In genomic region chr1:152034654-152035405, GRCh38 we compare ENCODE assay signal across 8 cellular contexts. TPM values are rescaled to one million over a fixed set of nuclear protein-coding genes. Genes with fewer than 3 reads are reported as not detected.
DNase-seq lines count a peak whose midpoint lies in the region; ATAC-seq and TF ChIP-seq lines count a peak whose summit lies in the region.

No MANE protein-coding gene starts in this region.

- POLR2A ChIA-PET in PC-3 (lab: Charles Lee; ENCODE audit: unreplicated experiment), result interaction anchor here (0.7 kb wide), 1 partner anchor 13 kb away, joined by 3 read pairs; no protein-coding TSS in a partner anchor

- H3K9me3 ChIP-seq in PC-3 (ENCODE audit: low read length), result no peaks in the 10 kb centered on the region

- peak overlapping the region; percentile 97 for H3K9ac ChIP-seq in PC-3 (ENCODE audit: low read length)

- H3K27ac ChIP-seq in PC-3 (ENCODE audit: low read length), result peak overlapping the region; percentile 90

- peak; percentile 59 for ATAC-seq in HG03280 (IDR thresholded peaks at IDR 0.05; ENCODE audit: unreplicated experiment)
- peak; percentile 69 for ATAC-seq in PC-3
- peak; percentile 39 for ATAC-seq in omental fat pad (ENCODE audit: low FRiP score)

- no TSS peak for BruUV-seq in PC-3 (replicated peaks; lab: Mats Ljungman, UMichigan)

- DNase-seq in NCI-H2227 (lab: John Stamatoyannopoulos, UW; ENCODE audit: unreplicated experiment) (peak; percentile 4), NCI-H2227 treated with DMSO at 0.1 percent for 48 hours (lab: John Stamatoyannopoulos, UW) (no peak), PC-3 (peak; percentile 90), fibroblast of mammary gland (ENCODE audit: low read depth) (peak; percentile 81), omental fat pad (ENCODE audit: low spot score) (no peak), ureter (ENCODE audit: low spot score) (peak; percentile 77)
- DNase-seq in activated T-cell treated with anti-CD3 and anti-CD28 coated beads, Interleukin-2, amount 50 U/mL, for 1 hour, result peak; percentile 69

- peaks cover 6% of the 10 kb centered on the region for H3F3A ChIP-seq in PC-3 (ENCODE audit: low read length, unreplicated experiment)

- H3K4me3 ChIP-seq in PC-3 (ENCODE audit: low read length) (peak overlapping the region; percentile 77), fibroblast of mammary gland (ENCODE audit: control insufficient read depth, low read depth, low read length) (peak overlapping the region; percentile 97)

- CTCF ChIA-PET in PC-3 (lab: Charles Lee), result interaction anchor here (0.9 to 1.7 kb wide), 3 partner anchors 13 to 33 kb away, joined by 3 to 6 read pairs (median 5); no protein-coding TSS in a partner anchor

- peaks cover 43% of the 10 kb centered on the region for H3K79me2 ChIP-seq in PC-3 (ENCODE audit: low read length)

- H3K4me2 ChIP-seq in PC-3 (ENCODE audit: low read length), result peak overlapping the region; percentile 91

- no peaks in the 10 kb centered on the region for H3K9me2 ChIP-seq in PC-3 (replicated peaks; ENCODE audit: low read length)

- intact Hi-C loops in PC-3 (cut with micrococcal nuclease), result loop anchor here (2.0 kb wide), 1 partner anchor 66 kb away; no protein-coding TSS in a partner anchor

- peaks cover 34% of the 10 kb centered on the region for H3K36me3 ChIP-seq in PC-3 (ENCODE audit: low read depth, low read length)

- no peak overlapping the region for H2AFZ ChIP-seq in PC-3 (ENCODE audit: low read length)

- peaks cover 24% of the 10 kb centered on the region for H4K20me1 ChIP-seq in PC-3 (ENCODE audit: low read length)

- peaks cover 33% of the 10 kb centered on the region for H3K4me1 ChIP-seq in PC-3 (ENCODE audit: insufficient read depth, low read length)

- H3K27me3 ChIP-seq in PC-3 (ENCODE audit: low read length), result no peaks in the 10 kb centered on the region

- TF ChIP-seq CTCF in PC-3 (conservative IDR thresholded peaks at IDR 0.05; ENCODE audit: low read depth, low read length), result peak; percentile 89
- peak; percentile 76 for TF ChIP-seq CTCF in fibroblast of mammary gland (conservative IDR thresholded peaks at IDR 0.05; ENCODE audit: control insufficient read depth, insufficient read depth, low read depth, low read length)
- peak in 1 of 3 donors; percentile 37 for TF ChIP-seq CTCF in omental fat pad (IDR thresholded peaks at IDR 0.05)

RNA-seq across cellular contexts. Expression of gene S100A11, which starts 2.0 kb away (rescaled TPM):
- 443 and 541 TPM in 2 replicates for total RNA-seq in PC-3 (2014; rRNA removed)
- total RNA-seq in omental fat pad, result 100 to 1,000 TPM; 211 to 389 (median 295) TPM
- total RNA-seq in ureter, result 1,471 TPM

RNA-seq across cellular contexts. Expression of gene S100A10, which starts 41.2 kb away (rescaled TPM):
- total RNA-seq in PC-3 (2014; rRNA removed) (349 and 400 TPM in 2 replicates), omental fat pad (100 to 1,000 TPM; 127 to 351 (median 161) TPM), ureter (152 TPM)

RNA-seq across cellular contexts. Expression of gene TCHHL1, which starts 54.0 kb away (rescaled TPM):
- total RNA-seq in PC-3 (2014; rRNA removed) (not detected in 2 replicates), omental fat pad (not detected), ureter (not detected)

Comparison
In these comparisons a context has a peak if more than half of its experiments do, and no peak if none do; other contexts are left out.
1. DNase-seq: peak in NCI-H2227 (single experiment), PC-3 (single experiment), activated T-cell treated with anti-CD3 and anti-CD28 coated beads, Interleukin-2, amount 50 U/mL, for 1 hour (single experiment), fibroblast of mammary gland (single experiment) and ureter (single experiment); none in NCI-H2227 treated with DMSO at 0.1 percent for 48 hours (single experiment) and omental fat pad (single experiment).
2. Peak in every context shown above with its lines, with median percentiles within 50 percentile points of each other: ATAC-seq.